ENCODE assay signal across 24 cellular contexts in the genomic region with DNA sequence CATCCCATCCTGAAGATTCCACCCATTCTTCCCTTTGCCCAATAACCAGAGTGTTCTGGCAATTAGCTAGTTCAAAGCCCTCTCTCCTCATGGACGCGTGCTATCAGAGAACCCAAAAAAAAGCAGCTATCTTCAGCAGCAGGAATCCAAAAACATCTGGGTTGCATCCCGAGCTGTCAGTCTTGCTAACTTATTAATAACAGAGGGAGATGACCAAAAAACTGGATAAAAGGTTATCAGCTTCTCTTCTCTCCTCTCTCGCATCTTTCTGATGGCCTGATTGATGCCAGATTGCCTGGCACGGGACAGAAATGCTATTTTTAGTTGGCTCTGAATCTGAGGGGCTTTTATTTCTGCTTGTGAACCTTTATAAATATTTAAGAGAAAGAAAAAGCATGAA.
DNase-seq lines count a peak whose midpoint lies in the region; ATAC-seq, FAIRE-seq and TF ChIP-seq lines count a peak whose summit lies in the region.
"Had no signal": no experiment of that assay in that cellular context is flagged by ENCODE, and none has a peak within 500 bp of the region (broad histone marks: within the 10 kb centered on the region; RNA-seq: fewer than 3 reads in every experiment).

No MANE protein-coding gene starts in this region.

- TF ChIP-seq EP300 in HepG2 (IDR thresholded peaks at IDR 0.05; ENCODE audit: low read depth in 2 of 2, low read length in 2 of 2) (no peak), HepG2 (CRISPR knock-in tag; IDR thresholded peaks at IDR 0.05; ENCODE audit: borderline replicate concordance) (no peak)

- H3K36me3 ChIP-seq in liver (ENCODE audit: control insufficient read depth in 4 of 4, insufficient read depth in 3 of 4, low read depth in 1 of 4, low read length in 3 of 4) (no peaks in the 10 kb centered on the region), HepG2 (replicated peaks in 1 of 2; ENCODE audit: control insufficient read depth in 1 of 2, insufficient read depth in 2 of 2, low read length in 2 of 2) (no peaks in the 10 kb centered on the region)
- H3K36me3 ChIP-seq: BE2C; BLaER1 treated with 17β-estradiol and CSF1 and Interleukin-3, amounts not matched to agents 10 nM and 100 nM; HAP-1 had no signal

- no TSS peak for BruUV-seq in HepG2 (replicated peaks; lab: Mats Ljungman, UMichigan)

- no peak overlapping the region for H3K4me3 ChIP-seq in liver (ENCODE audit: low read depth in 1 of 3, low read length in 3 of 3)
- no peak overlapping the region for H3K4me3 ChIP-seq in HepG2 (replicated peaks in 1 of 3; ENCODE audit: insufficient read depth in 1 of 3, low read depth in 2 of 3, low read length in 3 of 3)
- no peak overlapping the region for H3K4me3 ChIP-seq in fibroblast of the aortic adventitia (ENCODE audit: low read depth, low read length)
- H3K4me3 ChIP-seq: A549; BLaER1 treated with 17β-estradiol and CSF1 and Interleukin-3, amounts not matched to agents 10 nM and 100 nM; HAP-1 had no signal

- TF ChIP-seq RAD21 in liver (IDR thresholded peaks at IDR 0.05) (peak in 1 of 2 donors; percentile 13), HepG2 (CRISPR knock-in tag; IDR thresholded peaks at IDR 0.05) (no peak)

- H3K9ac ChIP-seq in liver (ENCODE audit: low read depth in 1 of 2, low read length in 2 of 2) (no peak overlapping the region), HepG2 (ENCODE audit: insufficient read depth, low read depth, low read length) (no peak overlapping the region)
- H3K9ac ChIP-seq: BLaER1 treated with 17β-estradiol and CSF1 and Interleukin-3, amounts not matched to agents 10 nM and 100 nM had no signal

- POLR2A ChIA-PET in HepG2 (lab: Yijun Ruan, JAX), result no interaction called here
- POLR2A ChIA-PET in naive thymus-derived CD8-positive, alpha-beta T cell (lab: Charles Lee), result interaction anchor here (0.6 to 1.4 kb wide), 5 partner anchors 8 to 143 kb away, joined by 3 read pairs; no protein-coding TSS in a partner anchor

- intact Hi-C loops in HepG2 (cut with micrococcal nuclease; ENCODE audit: unreplicated experiment), result no loop called here

- no peaks in the 10 kb centered on the region for H3K4me1 ChIP-seq in liver (ENCODE audit: control insufficient read depth in 4 of 4, insufficient read depth in 4 of 4, low read length in 3 of 4)
- no peaks in the 10 kb centered on the region for H3K4me1 ChIP-seq in HepG2 (ENCODE audit: insufficient read depth, low read length)
- H3K4me1 ChIP-seq: HAP-1 had no signal

- H3K79me2 ChIP-seq in HepG2 (ENCODE audit: insufficient read depth, low read length), result no peaks in the 10 kb centered on the region

- CTCF ChIA-PET in HepG2 (lab: Yijun Ruan, JAX; ENCODE audit: low intra/inter-chr PET ratio, low total read pairs), result no interaction called here

- TF ChIP-seq CTCF in liver (IDR thresholded peaks at IDR 0.05; ENCODE audit: low read depth, low read length, missing input control) (no peak), HepG2 (CRISPR knock-in tag; IDR thresholded peaks at IDR 0.05) (no peak), fibroblast of the aortic adventitia (IDR thresholded peaks at IDR 0.05; ENCODE audit: insufficient read depth, low read length) (no peak)

- ATAC-seq in HepG2 (no peak), T-helper 17 cell (no peak)
- ATAC-seq in naive thymus-derived CD8-positive, alpha-beta T cell, result no peak
- ATAC-seq: A549 had no signal

- H3K27me3 ChIP-seq in liver (ENCODE audit: control insufficient read depth in 4 of 4, insufficient read depth in 4 of 4, low read length in 3 of 4) (peaks cover 0 to 6% (median 0%) of the 10 kb centered on the region in 4 donors), HepG2 (ENCODE audit: control insufficient read depth in 1 of 2, insufficient read depth in 2 of 2, low read length in 2 of 2) (no peaks in the 10 kb centered on the region)
- H3K27me3 ChIP-seq: BE2C; BLaER1 treated with 17β-estradiol and CSF1 and Interleukin-3, amounts not matched to agents 10 nM and 100 nM had no signal

- 62% methylated on average over 5 of the region's 5 CpGs for WGBS in liver
- WGBS in HepG2 (ENCODE audit: low lambda C conversion rate), result 4% methylated on average over 5 of the region's 5 CpGs

- no peak overlapping the region for H3K4me3 Mint-ChIP-seq in T-helper 17 cell
- no peak overlapping the region for H3K4me3 Mint-ChIP-seq in naive thymus-derived CD8-positive, alpha-beta T cell
- H3K4me3 Mint-ChIP-seq: CD14-positive monocyte, HFFc6 had no signal

- TF ChIP-seq POLR2A in HepG2 (IDR thresholded peaks at IDR 0.05; ENCODE audit: insufficient read depth in 1 of 2, low read depth in 2 of 2, low read length in 2 of 2), result no peak

- no peak for DNase-seq in HepG2 (ENCODE audit: low spot score)
- DNase-seq in T-helper 17 cell, result no peak
- peak; percentile 46 for DNase-seq in fibroblast of the aortic adventitia (ENCODE audit: low read depth)
- no peak for DNase-seq in naive thymus-derived CD8-positive, alpha-beta T cell
- DNase-seq in occipital lobe (lab: John Stamatoyannopoulos, UW), result no peak
- no peak for DNase-seq in NCI-H1436 (lab: John Stamatoyannopoulos, UW)
- DNase-seq: 8988T; ACHN; AML-193; BE2C; Calu3; CD4-positive, alpha-beta memory T cell; COR-L47; DMS53; DMS79 treated with DMSO at 0.1 percent for 48 hours; GOT3; HFFc6 had no signal

- H3K9me3 Mint-ChIP-seq in naive thymus-derived CD8-positive, alpha-beta T cell, result no peaks in the 10 kb centered on the region
- H3K9me3 Mint-ChIP-seq: HFFc6 had no signal

- H3K27me3 Mint-ChIP-seq in T-helper 17 cell, result no peaks in the 10 kb centered on the region
- H3K27me3 Mint-ChIP-seq in naive thymus-derived CD8-positive, alpha-beta T cell, result no peaks in the 10 kb centered on the region
- H3K27me3 Mint-ChIP-seq: CD4-positive, alpha-beta memory T cell had no signal

- FAIRE-seq in HepG2 (lab: Jason Lieb, UNC), result no peak
- FAIRE-seq: A549, GM12892, H54 had no signal

- no peaks in the 10 kb centered on the region for H4K20me1 ChIP-seq in HepG2 (ENCODE audit: insufficient read depth, low read length)
- H4K20me1 ChIP-seq: BLaER1 treated with 17β-estradiol and CSF1 and Interleukin-3, amounts not matched to agents 10 nM and 100 nM had no signal

- peaks cover 5% of the 10 kb centered on the region for H3K36me3 Mint-ChIP-seq in T-helper 17 cell (ENCODE audit: low read depth)
- no peaks in the 10 kb centered on the region for H3K36me3 Mint-ChIP-seq in naive thymus-derived CD8-positive, alpha-beta T cell
- H3K36me3 Mint-ChIP-seq: CD14-positive monocyte; CD4-positive, alpha-beta memory T cell had no signal

- H3K27ac ChIP-seq in liver (ENCODE audit: low read depth in 1 of 2, low read length in 2 of 2), result no peak overlapping the region
- no peak overlapping the region for H3K27ac ChIP-seq in HepG2 (ENCODE audit: extremely low read length, insufficient read depth, low read length)
- H3K27ac ChIP-seq: A549; BLaER1 treated with 17β-estradiol and CSF1 and Interleukin-3, amounts not matched to agents 10 nM and 100 nM had no signal

- no peak overlapping the region for H3K4me2 ChIP-seq in HepG2 (ENCODE audit: low read depth, low read length)
- H3K4me2 ChIP-seq: A549; BLaER1 treated with 17β-estradiol and CSF1 and Interleukin-3, amounts not matched to agents 10 nM and 100 nM had no signal

- peaks cover 16% of the 10 kb centered on the region for H3K4me1 Mint-ChIP-seq in T-helper 17 cell
- peaks cover 15 to 28% (median 19%) of the 10 kb centered on the region in 4 donors for H3K4me1 Mint-ChIP-seq in naive thymus-derived CD8-positive, alpha-beta T cell
- H3K4me1 Mint-ChIP-seq: CD14-positive monocyte had no signal

- in situ Hi-C loops in HepG2 (cut with HindIII; ENCODE audit: extremely low pct_ligation_motif_present, low pct_unique_long_range_greater_than_20kb), result no loop called here

- H2AFZ ChIP-seq in HepG2 (ENCODE audit: low read length), result no peak overlapping the region

- H3K9me3 ChIP-seq in liver (ENCODE audit: control insufficient read depth in 4 of 4, low read length in 3 of 4) (no peaks in the 10 kb centered on the region), HepG2 (ENCODE audit: low read length) (no peaks in the 10 kb centered on the region), T-helper 17 cell (ENCODE audit: control insufficient read depth, low read length, poor library complexity, severe bottlenecking) (no peaks in the 10 kb centered on the region)
- H3K9me3 ChIP-seq: A549; BE2C; BLaER1 treated with 17β-estradiol and CSF1 and Interleukin-3, amounts not matched to agents 10 nM and 100 nM; HAP-1 had no signal

- peak overlapping the region; percentile 61 for H3K27ac Mint-ChIP-seq in T-helper 17 cell
- H3K27ac Mint-ChIP-seq in naive thymus-derived CD8-positive, alpha-beta T cell, result peak overlapping the region in 1 of 10 donors; percentile 30
- H3K27ac Mint-ChIP-seq: CD14-positive monocyte, HFFc6 had no signal

TF ChIP-seq in liver, 16 proteins besides CTCF, POLR2A, EP300 and RAD21 (continues in another document):
- TF ChIP-seq, protein P1, sequence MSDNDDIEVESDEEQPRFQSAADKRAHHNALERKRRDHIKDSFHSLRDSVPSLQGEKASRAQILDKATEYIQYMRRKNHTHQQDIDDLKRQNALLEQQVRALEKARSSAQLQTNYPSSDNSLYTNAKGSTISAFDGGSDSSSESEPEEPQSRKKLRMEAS (IDR thresholded peaks at IDR 0.05), result no peak
- no peak for TF ChIP-seq EGR1 (IDR thresholded peaks at IDR 0.05; ENCODE audit: low read depth in 2 of 2)
- TF ChIP-seq NR2F2 (IDR thresholded peaks at IDR 0.05), result peak; percentile 92

TF ChIP-seq in HepG2, 621 proteins besides CTCF, POLR2A, EP300 and RAD21 (continues in another document):
- no peak for TF ChIP-seq SNAPC5 (CRISPR knock-in tag; IDR thresholded peaks at IDR 0.05; ENCODE audit: borderline replicate concordance)
- TF ChIP-seq YEATS2 (CRISPR knock-in tag; IDR thresholded peaks at IDR 0.05; ENCODE audit: borderline replicate concordance), result no peak
- TF ChIP-seq, protein P2, sequence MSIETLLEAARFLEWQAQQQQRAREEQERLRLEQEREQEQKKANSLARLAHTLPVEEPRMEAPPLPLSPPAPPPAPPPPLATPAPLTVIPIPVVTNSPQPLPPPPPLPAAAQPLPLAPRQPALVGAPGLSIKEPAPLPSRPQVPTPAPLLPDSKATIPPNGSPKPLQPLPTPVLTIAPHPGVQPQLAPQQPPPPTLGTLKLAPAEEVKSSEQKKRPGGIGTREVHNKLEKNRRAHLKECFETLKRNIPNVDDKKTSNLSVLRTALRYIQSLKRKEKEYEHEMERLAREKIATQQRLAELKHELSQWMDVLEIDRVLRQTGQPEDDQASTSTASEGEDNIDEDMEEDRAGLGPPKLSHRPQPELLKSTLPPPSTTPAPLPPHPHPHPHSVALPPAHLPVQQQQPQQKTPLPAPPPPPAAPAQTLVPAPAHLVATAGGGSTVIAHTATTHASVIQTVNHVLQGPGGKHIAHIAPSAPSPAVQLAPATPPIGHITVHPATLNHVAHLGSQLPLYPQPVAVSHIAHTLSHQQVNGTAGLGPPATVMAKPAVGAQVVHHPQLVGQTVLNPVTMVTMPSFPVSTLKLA (IDR thresholded peaks at IDR 0.05), result no peak
